Comparison of ENCODE assay signal across 25 cellular contexts in genomic region chr3:160195106-160195505, GRCh38. TPM values are rescaled to one million over a fixed set of nuclear protein-coding genes. Genes with fewer than 3 reads are reported as not detected.
DNase-seq lines count a peak whose midpoint lies in the region; ATAC-seq and TF ChIP-seq lines count a peak whose summit lies in the region.
"Had no signal": no experiment of that assay in that cellular context is flagged by ENCODE, and none has a peak within 500 bp of the region (broad histone marks: within the 10 kb centered on the region; RNA-seq: fewer than 3 reads in every experiment).

No MANE protein-coding gene starts in this region.

- peaks cover 5% of the 10 kb centered on the region for H3K27me3 Mint-ChIP-seq in osteocyte (ENCODE audit: unreplicated experiment)
- H3K27me3 Mint-ChIP-seq: CD4-positive, CD25-positive, alpha-beta regulatory T cell had no signal

- TF ChIP-seq CTCF in esophagus muscularis mucosa (IDR thresholded peaks at IDR 0.05) = no peak
- TF ChIP-seq CTCF in osteocyte (IDR thresholded peaks at IDR 0.05) = no peak

- H3K36me3 ChIP-seq in esophagus muscularis mucosa = no peaks in the 10 kb centered on the region
- H3K36me3 ChIP-seq: BE2C, BLaER1 had no signal

- no peak overlapping the region for H3K4me3 Mint-ChIP-seq in osteocyte (ENCODE audit: unreplicated experiment)
- H3K4me3 Mint-ChIP-seq: CD14-positive monocyte; CD4-positive, alpha-beta memory T cell; CD4-positive, CD25-positive, alpha-beta regulatory T cell; CD8-positive, alpha-beta memory T cell had no signal

- H3K9me3 Mint-ChIP-seq in osteocyte (ENCODE audit: unreplicated experiment) = no peaks in the 10 kb centered on the region
- H3K9me3 Mint-ChIP-seq: CD14-positive monocyte; CD4-positive, alpha-beta memory T cell; CD8-positive, alpha-beta memory T cell had no signal

- H3K27ac Mint-ChIP-seq in osteocyte (ENCODE audit: unreplicated experiment) = no peak overlapping the region
- H3K27ac Mint-ChIP-seq: CD14-positive monocyte; CD4-positive, CD25-positive, alpha-beta regulatory T cell; CD8-positive, alpha-beta memory T cell had no signal

- H3K27ac ChIP-seq in esophagus muscularis mucosa (replicated peaks in 1 of 4) = no peak overlapping the region
- H3K27ac ChIP-seq: BLaER1 had no signal

- ATAC-seq in GM21717 (IDR thresholded peaks at IDR 0.05; ENCODE audit: unreplicated experiment) (no peak), HG02885 (IDR thresholded peaks at IDR 0.05; ENCODE audit: poor library complexity, unreplicated experiment) (no peak)
- ATAC-seq: GM12878 had no signal

- no peaks in the 10 kb centered on the region for H3K27me3 ChIP-seq in esophagus muscularis mucosa
- H3K27me3 ChIP-seq: BE2C, BLaER1 had no signal

- H3K4me1 Mint-ChIP-seq in osteocyte (ENCODE audit: unreplicated experiment) = no peaks in the 10 kb centered on the region
- H3K4me1 Mint-ChIP-seq: CD14-positive monocyte; CD4-positive, alpha-beta memory T cell; CD4-positive, CD25-positive, alpha-beta regulatory T cell; CD8-positive, alpha-beta memory T cell had no signal

- no peak for TF ChIP-seq POLR2A in esophagus muscularis mucosa (IDR thresholded peaks at IDR 0.05; ENCODE audit: low read depth)

- H3K4me1 ChIP-seq in esophagus muscularis mucosa = no peaks in the 10 kb centered on the region
- H3K4me1 ChIP-seq: BLaER1 had no signal

- intact Hi-C loops in esophagus muscularis mucosa (cut with DNase I) = no loop called here

- H3K4me3 ChIP-seq in esophagus muscularis mucosa = no peak overlapping the region
- H3K4me3 ChIP-seq: BLaER1, GM12878 had no signal

- no peaks in the 10 kb centered on the region for H3K36me3 Mint-ChIP-seq in osteocyte (ENCODE audit: unreplicated experiment)
- H3K36me3 Mint-ChIP-seq: CD14-positive monocyte; CD4-positive, alpha-beta memory T cell; CD8-positive, alpha-beta memory T cell had no signal

- DNase-seq in esophagus muscularis mucosa (ENCODE audit: extremely low spot score) (peak; percentile 72), osteocyte (ENCODE audit: extremely low spot score, unreplicated experiment) (peak; percentile 23), NCI-H446 (lab: John Stamatoyannopoulos, UW) (no peak)
- DNase-seq: 8988T; ACHN; BE2C; C1 segment of cervical spinal cord; CD4-positive, alpha-beta memory T cell; CD4-positive, CD25-positive, alpha-beta regulatory T cell; CD8-positive, alpha-beta memory T cell; COR-L47; DMS 273 treated with DMSO at 0.1 percent for 48 hours; DMS153; DMS53; DMS79; DND-41; EL; GDM1 had no signal

- TF ChIP-seq EP300 in esophagus muscularis mucosa (IDR thresholded peaks at IDR 0.05) = no peak

- H3K9me3 ChIP-seq in esophagus muscularis mucosa = no peaks in the 10 kb centered on the region
- H3K9me3 ChIP-seq: BE2C, BLaER1 had no signal

RNA-seq across cellular contexts. Expression of gene C3orf80, which starts 30.1 kb away (rescaled TPM):
- total RNA-seq in esophagus muscularis mucosa = under 1 TPM; under 0.01 to 0.26 (median 0.17) TPM
- not detected in 2 replicates for total RNA-seq in osteocyte
- total RNA-seq: A673; CD4-positive, alpha-beta memory T cell; CD8-positive, alpha-beta memory T cell; G401; GM12878 had no signal

Comparison
In these comparisons a context has a peak if more than half of its experiments do, and no peak if none do; other contexts are left out.
1. DNase-seq: peak in esophagus muscularis mucosa (single experiment) and osteocyte (single experiment); none in NCI-H446 (0 of 2).